In genomic region chr12:130672122-130672825, GRCh38 we compare ENCODE assay signal across 3 cellular contexts.
TF ChIP-seq lines count a peak whose summit lies in the region.

No MANE protein-coding gene starts in this region.

TF ChIP-seq in SK-N-SH, 30 proteins besides CTCF, POLR2A, EP300 and RAD21:
- TF ChIP-seq REST (IDR thresholded peaks at IDR 0.05; ENCODE audit: low read depth, low read length) = no peak
TF ChIP-seq in SK-N-SH: peak in this region for 0.

TF ChIP-seq in SK-N-SH treated with all-trans-retinoic acid at 6 μM for 48 hours, 23 proteins besides CTCF, POLR2A, EP300 and RAD21 (continued from another document):
- no peak for TF ChIP-seq POU6F1 (CRISPR knock-in tag; IDR thresholded peaks at IDR 0.05; ENCODE audit: borderline replicate concordance, low read depth)
- no peak for TF ChIP-seq SNAI2 (CRISPR knock-in tag; IDR thresholded peaks at IDR 0.05)
- no peak for TF ChIP-seq BACH2 (CRISPR knock-in tag; IDR thresholded peaks at IDR 0.05; ENCODE audit: borderline replicate concordance)
- TF ChIP-seq CREB5 (CRISPR knock-in tag; IDR thresholded peaks at IDR 0.05; ENCODE audit: low read depth) = no peak
- TF ChIP-seq ESRRG (CRISPR knock-in tag; IDR thresholded peaks at IDR 0.05) = no peak
- no peak for TF ChIP-seq ZFP30 (CRISPR knock-in tag; IDR thresholded peaks at IDR 0.05)
- no peak for TF ChIP-seq CSRNP3 (CRISPR knock-in tag; IDR thresholded peaks at IDR 0.05)
- TF ChIP-seq TSHZ2 (CRISPR knock-in tag; IDR thresholded peaks at IDR 0.05) = no peak
- no peak for TF ChIP-seq GLIS3 (CRISPR knock-in tag; IDR thresholded peaks at IDR 0.05)
- no peak for TF ChIP-seq CSDC2 (CRISPR knock-in tag; IDR thresholded peaks at IDR 0.05)
- no peak for TF ChIP-seq ZC3H10 (CRISPR knock-in tag; IDR thresholded peaks at IDR 0.05)

TF ChIP-seq in HepG2, 621 proteins besides CTCF, POLR2A, EP300 and RAD21 (continued from another document):
- TF ChIP-seq ZNF841 (CRISPR knock-in tag; IDR thresholded peaks at IDR 0.05; ENCODE audit: borderline replicate concordance) = no peak
- TF ChIP-seq SNAPC5 (CRISPR knock-in tag; IDR thresholded peaks at IDR 0.05; ENCODE audit: borderline replicate concordance) = no peak
- TF ChIP-seq HNF1A (IDR thresholded peaks at IDR 0.05; ENCODE audit: low read depth) = no peak
- TF ChIP-seq HNF1A (CRISPR knock-in tag; IDR thresholded peaks at IDR 0.05; ENCODE audit: borderline replicate concordance) = no peak
